Comparison of ENCODE assay signal across 21 cellular contexts in the genomic region with DNA sequence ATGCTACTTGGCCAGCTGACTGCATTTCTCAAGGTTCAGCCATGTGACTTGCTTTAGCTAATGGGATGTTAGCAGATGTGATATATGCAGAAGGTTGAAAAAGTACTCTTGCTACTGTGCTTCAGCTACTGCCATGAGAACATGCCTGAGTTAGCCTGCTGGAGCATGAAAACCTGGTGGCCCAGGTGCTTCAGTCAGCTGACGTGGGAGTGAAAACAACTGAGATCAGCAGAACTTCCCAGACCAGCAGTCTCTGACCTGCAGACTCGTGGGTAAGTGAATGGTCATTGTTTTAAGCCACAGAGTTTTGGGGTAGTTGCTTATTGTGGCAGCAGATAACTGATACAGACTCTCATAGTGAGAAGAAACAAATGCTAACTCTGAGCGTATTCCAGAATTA.
DNase-seq lines count a peak whose midpoint lies in the region; ATAC-seq and TF ChIP-seq lines count a peak whose summit lies in the region.
"Had no signal": no experiment of that assay in that cellular context is flagged by ENCODE, and none has a peak within 500 bp of the region (broad histone marks: within the 10 kb centered on the region; RNA-seq: fewer than 3 reads in every experiment).

No MANE protein-coding gene starts in this region.

- H3K79me2 ChIP-seq in MM.1S (ENCODE audit: low read length), result no peaks in the 10 kb centered on the region

- no peak for TF ChIP-seq CTCF in MM.1S (IDR thresholded peaks at IDR 0.05; ENCODE audit: low read length)
- TF ChIP-seq CTCF in epithelial cell of esophagus (IDR thresholded peaks at IDR 0.05; ENCODE audit: insufficient read depth, low read depth, low read length, missing control alignments), result no peak
- no peak for TF ChIP-seq CTCF in tibial nerve (IDR thresholded peaks at IDR 0.05)

- H3F3A ChIP-seq in MM.1S (ENCODE audit: insufficient read depth, low read length), result no peaks in the 10 kb centered on the region

- peak; percentile 84 for DNase-seq in MM.1S
- DNase-seq in RPMI8226, result peak; percentile 8
- peak; percentile 0 for DNase-seq in epithelial cell of esophagus (ENCODE audit: low read depth)
- DNase-seq in tibial nerve (ENCODE audit: low spot score in 2 of 2), result no peak
- DNase-seq in CD1c-positive myeloid dendritic cell (ENCODE audit: extremely low spot score), result no peak
- DNase-seq: 8988T; ACHN; AML-193; BE2C; Calu3; CD4-positive, alpha-beta memory T cell; COR-L47; DMS53; DMS79 treated with DMSO at 0.1 percent for 48 hours; GF-D8; GM23248; H7; HCEC 1CT had no signal

- TF ChIP-seq POLR2A in tibial nerve (IDR thresholded peaks at IDR 0.05), result no peak

- no peak for TF ChIP-seq EP300 in tibial nerve (IDR thresholded peaks at IDR 0.05)

- peak overlapping the region; percentile 54; the same call in 1 of the 2 replicates for H3K27ac ChIP-seq in MM.1S (ENCODE audit: low read length)
- H3K27ac ChIP-seq in tibial nerve, result no peak overlapping the region
- H3K27ac ChIP-seq: A549; BLaER1 treated with 17β-estradiol and CSF1 and Interleukin-3, amounts not matched to agents 10 nM and 100 nM; GM23248 had no signal

- peak overlapping the region; percentile 54; the same call in 1 of the 2 replicates for H2AFZ ChIP-seq in MM.1S (ENCODE audit: low read length)
- H2AFZ ChIP-seq: GM23248 had no signal

- no peaks in the 10 kb centered on the region for H3K27me3 ChIP-seq in MM.1S (replicated peaks; ENCODE audit: insufficient read depth, low read length)
- no peaks in the 10 kb centered on the region for H3K27me3 ChIP-seq in tibial nerve
- H3K27me3 ChIP-seq: BE2C; BLaER1 treated with 17β-estradiol and CSF1 and Interleukin-3, amounts not matched to agents 10 nM and 100 nM had no signal

- H3K4me2 ChIP-seq in MM.1S (ENCODE audit: low read depth, low read length), result peak overlapping the region; percentile 10; the same call in 1 of the 2 replicates
- H3K4me2 ChIP-seq: A549; BLaER1 treated with 17β-estradiol and CSF1 and Interleukin-3, amounts not matched to agents 10 nM and 100 nM had no signal

- H3K9me3 ChIP-seq in MM.1S (replicated peaks; ENCODE audit: insufficient read depth, low read length) (no peaks in the 10 kb centered on the region), tibial nerve (peaks cover 0 to 32% (median 0%) of the 10 kb centered on the region in 4 donors)
- H3K9me3 ChIP-seq: A549, BE2C had no signal

- H3K9ac ChIP-seq in MM.1S (ENCODE audit: low read length), result no peak overlapping the region
- H3K9ac ChIP-seq: BLaER1 treated with 17β-estradiol and CSF1 and Interleukin-3, amounts not matched to agents 10 nM and 100 nM; GM23248 had no signal

- H3K4me3 ChIP-seq in MM.1S (ENCODE audit: low read length) (no peak overlapping the region), epithelial cell of esophagus (ENCODE audit: low read length) (no peak overlapping the region), tibial nerve (no peak overlapping the region)
- H3K4me3 ChIP-seq: A549; BLaER1 treated with 17β-estradiol and CSF1 and Interleukin-3, amounts not matched to agents 10 nM and 100 nM; GM23248 had no signal

- H3K4me1 ChIP-seq in MM.1S (ENCODE audit: low read length) (peaks cover 18% of the 10 kb centered on the region), tibial nerve (no peaks in the 10 kb centered on the region)
- H3K4me1 ChIP-seq: A549, BE2C had no signal

- H4K20me1 ChIP-seq in MM.1S (ENCODE audit: insufficient read depth, low read length), result no peaks in the 10 kb centered on the region
- H4K20me1 ChIP-seq: BLaER1 treated with 17β-estradiol and CSF1 and Interleukin-3, amounts not matched to agents 10 nM and 100 nM had no signal

- no peaks in the 10 kb centered on the region for H3K9me2 ChIP-seq in MM.1S (replicated peaks; ENCODE audit: insufficient read depth, low read length)

- H3K36me3 ChIP-seq in MM.1S (replicated peaks; ENCODE audit: insufficient read depth, low read length) (no peaks in the 10 kb centered on the region), tibial nerve (no peaks in the 10 kb centered on the region)
- H3K36me3 ChIP-seq: BE2C; BLaER1 treated with 17β-estradiol and CSF1 and Interleukin-3, amounts not matched to agents 10 nM and 100 nM had no signal

- 81 to 88% methylated on average over 3 of the region's 3 CpGs for WGBS in tibial nerve, 2 donors

- ATAC-seq in GM19452 (IDR thresholded peaks at IDR 0.05; ENCODE audit: unreplicated experiment), result no peak
- ATAC-seq: A549 had no signal

Comparison
In these comparisons a context has a peak if more than half of its experiments do, and no peak if none do; other contexts are left out.
1. DNase-seq: peak in MM.1S (single experiment), RPMI8226 (single experiment) and epithelial cell of esophagus (single experiment); none in tibial nerve (0 of 2) and CD1c-positive myeloid dendritic cell (single experiment).